8 cellular contexts compared by ENCODE assay signal in genomic region chr3:93973160-93974126, GRCh38. TPM values are rescaled to one million over a fixed set of nuclear protein-coding genes. Genes with fewer than 3 reads are reported as not detected.
A peak's percentile ranks its signal among the peaks of the same experiment; 100 is the strongest.
DNase-seq lines count a peak whose midpoint lies in the region; ATAC-seq and TF ChIP-seq lines count a peak whose summit lies in the region.

Gene PROS1 (minus strand): TSS chr3:93973896. CDS start chr3:93973749, 147 bp downstream.

- peaks cover 15% of the 10 kb centered on the region for H3K4me1 Mint-ChIP-seq in activated CD4-positive, alpha-beta T cell treated with anti-CD3 and anti-CD28 coated beads, Interleukin-2, amount 10 ng/mL, durations not matched to agents 7 days and 5 days

- ATAC-seq in GM18861 (IDR thresholded peaks at IDR 0.05; ENCODE audit: unreplicated experiment), result peak; percentile 80
- ATAC-seq in HG03097 (IDR thresholded peaks at IDR 0.05; ENCODE audit: low FRiP score, unreplicated experiment), result peak; percentile 72

- peak within 1 kb of the TSS; percentile 7 for H3K27ac Mint-ChIP-seq in activated CD4-positive, alpha-beta T cell treated with anti-CD3 and anti-CD28 coated beads, Interleukin-2, amount 10 ng/mL, durations not matched to agents 7 days and 5 days

- H3K4me3 ChIP-seq in AG04450 (ENCODE audit: low read depth, low read length) (peak within 1 kb of the TSS; percentile 71), dorsolateral prefrontal cortex (peak within 1 kb of the TSS; percentile 29 to 83 (median 70))

- CTCF ChIA-PET in AG04450 (lab: Charles Lee), result interaction anchor here (0.7 to 1.9 kb wide), 2 partner anchors 31 to 96 kb away, joined by 3 to 8 read pairs; no protein-coding TSS in a partner anchor
- CTCF ChIA-PET in activated CD4-positive, alpha-beta T cell treated with anti-CD3 and anti-CD28 coated beads, Interleukin-2, amount 10 ng/mL, durations not matched to agents 7 days and 5 days (lab: Charles Lee), result no interaction called here

- intact Hi-C loops in dorsolateral prefrontal cortex (cut with DNase I), result no loop called here

- H3K9me3 ChIP-seq in AG04450 (ENCODE audit: control insufficient read depth, insufficient read depth, low read length), result no peaks in the 10 kb centered on the region

- peak within 1 kb of the TSS; percentile 72 for H3K27ac ChIP-seq in AG04450 (ENCODE audit: low read depth, low read length)
- peak within 1 kb of the TSS in 57 of 59 donors; percentile 30 to 92 (median 82) for H3K27ac ChIP-seq in dorsolateral prefrontal cortex

- TF ChIP-seq CTCF in AG04450 (IDR thresholded peaks at IDR 0.05; ENCODE audit: low read depth, low read length), result no peak
- TF ChIP-seq CTCF in dorsolateral prefrontal cortex (IDR thresholded peaks at IDR 0.05 in 54 of 56, conservative IDR thresholded peaks at IDR 0.05 in 2 of 56; ENCODE audit: low read depth in 1 of 56, partially characterized antibody in 56 of 56), result peak in 19 of 56 donors; percentile 2 to 43 (median 21)

- H3K27me3 Mint-ChIP-seq in activated CD4-positive, alpha-beta T cell treated with anti-CD3 and anti-CD28 coated beads, Interleukin-2, amount 10 ng/mL, durations not matched to agents 7 days and 5 days, result peaks cover 8% of the 10 kb centered on the region

- no peaks in the 10 kb centered on the region for H3K27me3 ChIP-seq in AG04450 (ENCODE audit: control insufficient read depth, insufficient read depth, low read length)
- no peaks in the 10 kb centered on the region for H3K27me3 ChIP-seq in dorsolateral prefrontal cortex

- POLR2A ChIA-PET in AG04450 (lab: Yijun Ruan, JAX), result interaction anchor here (1.6 kb wide), 1 partner anchor 89 kb away, joined by 10 read pairs; the partner anchor contains the start of genes DHFR2 and NSUN3
- POLR2A ChIA-PET in activated CD4-positive, alpha-beta T cell treated with anti-CD3 and anti-CD28 coated beads, Interleukin-2, amount 10 ng/mL, durations not matched to agents 7 days and 5 days (lab: Charles Lee), result no interaction called here

- peak within 1 kb of the TSS; percentile 70 for H3K4me3 Mint-ChIP-seq in activated CD4-positive, alpha-beta T cell treated with anti-CD3 and anti-CD28 coated beads, Interleukin-2, amount 10 ng/mL, durations not matched to agents 7 days and 5 days

- DNase-seq in AG04450 (ENCODE audit: low read depth, low spot score) (no peak), NCI-H510A (lab: John Stamatoyannopoulos, UW) (peak; percentile 31), dorsolateral prefrontal cortex (peak; percentile 34 to 79 (median 60)), left kidney (ENCODE audit: low read depth, low spot score) (peak; percentile 94)
- peak; percentile 34 for DNase-seq in activated CD4-positive, alpha-beta T cell treated with anti-CD3 and anti-CD28 coated beads, Interleukin-2, amount 10 ng/mL, durations not matched to agents 7 days and 5 days
- DNase-seq in stimulated activated CD4-positive, alpha-beta T cell treated with anti-CD3 and anti-CD28 coated beads, Interleukin-15, amount 100 ng/mL, for 48 hours (ENCODE audit: low read depth in 2 of 2), result peak; percentile 19 to 41

- H3K9me3 Mint-ChIP-seq in activated CD4-positive, alpha-beta T cell treated with anti-CD3 and anti-CD28 coated beads, Interleukin-2, amount 10 ng/mL, durations not matched to agents 7 days and 5 days, result no peaks in the 10 kb centered on the region

- H3K36me3 Mint-ChIP-seq in activated CD4-positive, alpha-beta T cell treated with anti-CD3 and anti-CD28 coated beads, Interleukin-2, amount 10 ng/mL, durations not matched to agents 7 days and 5 days (ENCODE audit: low read depth), result no peaks in the 10 kb centered on the region

RNA-seq across cellular contexts. Expression of gene PROS1, which starts in this region (rescaled TPM):
- 9.3 and 11.5 TPM in 2 replicates for polyA plus RNA-seq in AG04450 (2011; rRNA removed)
- polyA minus RNA-seq in AG04450 (2011; rRNA and poly(A)+ RNA removed), result 1.6 and 3.4 TPM in 2 replicates
- total RNA-seq in activated CD4-positive, alpha-beta T cell treated with anti-CD3 and anti-CD28 coated beads, Interleukin-2, amount 10 ng/mL, durations not matched to agents 7 days and 5 days, result under 1 TPM; 0.06 to 0.20 TPM
- 10 to 100 TPM in 34 of 120 experiments, 1 to 10 TPM in 86; 3.8 to 18.6 (median 8.6) TPM for total RNA-seq in dorsolateral prefrontal cortex

Comparison
In these comparisons a context has a peak if more than half of its experiments do, and no peak if none do; other contexts are left out.
1. Peak in DNase-seq in activated CD4-positive, alpha-beta T cell treated with anti-CD3 and anti-CD28 coated beads, Interleukin-2, amount 10 ng/mL, durations not matched to agents 7 days and 5 days; RNA of the gene not detected or under 1 TPM.